In the genomic region with DNA sequence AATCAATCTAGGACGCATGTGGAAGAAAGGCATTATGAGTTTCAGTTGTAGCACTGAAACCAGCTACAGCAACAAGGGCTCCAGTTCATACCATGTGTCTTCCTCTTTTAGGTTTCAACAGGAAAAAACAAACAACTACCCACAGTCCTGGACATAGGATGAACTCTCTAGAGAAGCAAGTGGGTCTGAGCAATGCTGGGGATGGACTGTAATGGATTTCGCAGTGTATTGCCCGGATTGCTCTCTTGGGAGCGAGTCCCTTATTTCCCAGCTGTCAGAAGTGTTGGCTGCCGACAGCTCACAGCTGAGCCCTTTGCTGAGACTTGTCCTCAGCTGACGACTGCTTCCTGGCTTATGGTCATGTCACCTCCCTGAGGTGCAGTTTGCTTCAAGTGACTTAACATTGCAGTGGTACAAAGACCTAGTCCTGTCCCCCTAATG, we compare ENCODE assay signal across 1 cellular context.
TF ChIP-seq lines count a peak whose summit lies in the region.

No MANE protein-coding gene starts in this region.

TF ChIP-seq in GM12878, 131 proteins besides CTCF, POLR2A, EP300 and RAD21 (continued from another document and continues in another):
- TF ChIP-seq, protein P1, sequence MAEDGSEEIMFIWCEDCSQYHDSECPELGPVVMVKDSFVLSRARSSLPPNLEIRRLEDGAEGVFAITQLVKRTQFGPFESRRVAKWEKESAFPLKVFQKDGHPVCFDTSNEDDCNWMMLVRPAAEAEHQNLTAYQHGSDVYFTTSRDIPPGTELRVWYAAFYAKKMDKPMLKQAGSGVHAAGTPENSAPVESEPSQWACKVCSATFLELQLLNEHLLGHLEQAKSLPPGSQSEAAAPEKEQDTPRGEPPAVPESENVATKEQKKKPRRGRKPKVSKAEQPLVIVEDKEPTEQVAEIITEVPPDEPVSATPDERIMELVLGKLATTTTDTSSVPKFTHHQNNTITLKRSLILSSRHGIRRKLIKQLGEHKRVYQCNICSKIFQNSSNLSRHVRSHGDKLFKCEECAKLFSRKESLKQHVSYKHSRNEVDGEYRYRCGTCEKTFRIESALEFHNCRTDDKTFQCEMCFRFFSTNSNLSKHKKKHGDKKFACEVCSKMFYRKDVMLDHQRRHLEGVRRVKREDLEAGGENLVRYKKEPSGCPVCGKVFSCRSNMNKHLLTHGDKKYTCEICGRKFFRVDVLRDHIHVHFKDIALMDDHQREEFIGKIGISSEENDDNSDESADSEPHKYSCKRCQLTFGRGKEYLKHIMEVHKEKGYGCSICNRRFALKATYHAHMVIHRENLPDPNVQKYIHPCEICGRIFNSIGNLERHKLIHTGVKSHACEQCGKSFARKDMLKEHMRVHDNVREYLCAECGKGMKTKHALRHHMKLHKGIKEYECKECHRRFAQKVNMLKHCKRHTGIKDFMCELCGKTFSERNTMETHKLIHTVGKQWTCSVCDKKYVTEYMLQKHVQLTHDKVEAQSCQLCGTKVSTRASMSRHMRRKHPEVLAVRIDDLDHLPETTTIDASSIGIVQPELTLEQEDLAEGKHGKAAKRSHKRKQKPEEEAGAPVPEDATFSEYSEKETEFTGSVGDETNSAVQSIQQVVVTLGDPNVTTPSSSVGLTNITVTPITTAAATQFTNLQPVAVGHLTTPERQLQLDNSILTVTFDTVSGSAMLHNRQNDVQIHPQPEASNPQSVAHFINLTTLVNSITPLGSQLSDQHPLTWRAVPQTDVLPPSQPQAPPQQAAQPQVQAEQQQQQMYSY (CRISPR knock-in tag; IDR thresholded peaks at IDR 0.05): no peak
- TF ChIP-seq ZNF24 (IDR thresholded peaks at IDR 0.05): peak; percentile 57; the same call in 1 of the 2 replicates
- TF ChIP-seq NFYA (IDR thresholded peaks at IDR 0.05; ENCODE audit: borderline replicate concordance, low read depth, low read length): no peak
- TF ChIP-seq BHLHE40 (IDR thresholded peaks at IDR 0.05; ENCODE audit: borderline replicate concordance in 1 of 2, low read depth in 2 of 2, low read length in 1 of 2): 0 out of 4 replicates have a peak, but pooled peaks of 1 of the 2 experiments have one; percentile 9
- no peak for TF ChIP-seq HDAC6 (IDR thresholded peaks at IDR 0.05; ENCODE audit: unreplicated experiment)
- TF ChIP-seq MYB (IDR thresholded peaks at IDR 0.05; ENCODE audit: borderline replicate concordance, low read depth, low read length): no peak
- TF ChIP-seq ZNF622 (IDR thresholded peaks at IDR 0.05): no peak
- TF ChIP-seq CEBPB (IDR thresholded peaks at IDR 0.05; ENCODE audit: borderline replicate concordance in 1 of 2, low read depth in 2 of 2, low read length in 2 of 2): no peak
- TF ChIP-seq GATAD2B (conservative IDR thresholded peaks at IDR 0.05; ENCODE audit: low read depth): peak; percentile 48; the same call in 1 of the 2 replicates
- TF ChIP-seq ZNF274 (IDR thresholded peaks at IDR 0.05; ENCODE audit: insufficient read depth, insufficient read length): no peak
- TF ChIP-seq TARDBP (IDR thresholded peaks at IDR 0.05; ENCODE audit: borderline replicate concordance): no peak
- TF ChIP-seq SRF (IDR thresholded peaks at IDR 0.05; ENCODE audit: low read depth in 2 of 2, low read length in 2 of 2): no peak
- TF ChIP-seq MTA3 (IDR thresholded peaks at IDR 0.05; ENCODE audit: borderline replicate concordance, low read length): peak; percentile 66
- TF ChIP-seq SREBF2 (IDR thresholded peaks at IDR 0.05; ENCODE audit: low read length): no peak
- TF ChIP-seq, protein P2, sequence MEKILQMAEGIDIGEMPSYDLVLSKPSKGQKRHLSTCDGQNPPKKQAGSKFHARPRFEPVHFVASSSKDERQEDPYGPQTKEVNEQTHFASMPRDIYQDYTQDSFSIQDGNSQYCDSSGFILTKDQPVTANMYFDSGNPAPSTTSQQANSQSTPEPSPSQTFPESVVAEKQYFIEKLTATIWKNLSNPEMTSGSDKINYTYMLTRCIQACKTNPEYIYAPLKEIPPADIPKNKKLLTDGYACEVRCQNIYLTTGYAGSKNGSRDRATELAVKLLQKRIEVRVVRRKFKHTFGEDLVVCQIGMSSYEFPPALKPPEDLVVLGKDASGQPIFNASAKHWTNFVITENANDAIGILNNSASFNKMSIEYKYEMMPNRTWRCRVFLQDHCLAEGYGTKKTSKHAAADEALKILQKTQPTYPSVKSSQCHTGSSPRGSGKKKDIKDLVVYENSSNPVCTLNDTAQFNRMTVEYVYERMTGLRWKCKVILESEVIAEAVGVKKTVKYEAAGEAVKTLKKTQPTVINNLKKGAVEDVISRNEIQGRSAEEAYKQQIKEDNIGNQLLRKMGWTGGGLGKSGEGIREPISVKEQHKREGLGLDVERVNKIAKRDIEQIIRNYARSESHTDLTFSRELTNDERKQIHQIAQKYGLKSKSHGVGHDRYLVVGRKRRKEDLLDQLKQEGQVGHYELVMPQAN (conservative IDR thresholded peaks at IDR 0.05): 0 out of 2 replicates have a peak, but pooled peaks have one; percentile 59
- peak; percentile 53; the same call in 1 of the 2 replicates for TF ChIP-seq SIN3A (IDR thresholded peaks at IDR 0.05; ENCODE audit: low read depth, low read length)
- TF ChIP-seq, protein P3, sequence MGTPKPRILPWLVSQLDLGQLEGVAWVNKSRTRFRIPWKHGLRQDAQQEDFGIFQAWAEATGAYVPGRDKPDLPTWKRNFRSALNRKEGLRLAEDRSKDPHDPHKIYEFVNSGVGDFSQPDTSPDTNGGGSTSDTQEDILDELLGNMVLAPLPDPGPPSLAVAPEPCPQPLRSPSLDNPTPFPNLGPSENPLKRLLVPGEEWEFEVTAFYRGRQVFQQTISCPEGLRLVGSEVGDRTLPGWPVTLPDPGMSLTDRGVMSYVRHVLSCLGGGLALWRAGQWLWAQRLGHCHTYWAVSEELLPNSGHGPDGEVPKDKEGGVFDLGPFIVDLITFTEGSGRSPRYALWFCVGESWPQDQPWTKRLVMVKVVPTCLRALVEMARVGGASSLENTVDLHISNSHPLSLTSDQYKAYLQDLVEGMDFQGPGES (IDR thresholded peaks at IDR 0.05): no peak
- 0 out of 2 replicates have a peak, but pooled peaks have one; percentile 51 for TF ChIP-seq TCF12 (IDR thresholded peaks at IDR 0.05; ENCODE audit: low read depth, low read length)
- TF ChIP-seq EGR1 (IDR thresholded peaks at IDR 0.05; ENCODE audit: borderline replicate concordance in 1 of 2, low read depth in 2 of 2, low read length in 2 of 2): 0 out of 3 replicates have a peak, but pooled peaks of 1 of the 2 experiments have one; percentile 10
- TF ChIP-seq MEF2A (IDR thresholded peaks at IDR 0.05; ENCODE audit: insufficient read depth, low read depth, low read length): 0 out of 2 replicates have a peak, but pooled peaks have one; percentile 33
- TF ChIP-seq SPI1 (IDR thresholded peaks at IDR 0.05; ENCODE audit: borderline replicate concordance, insufficient read depth, low read depth, low read length): peak; percentile 90
- TF ChIP-seq SMARCA5 (IDR thresholded peaks at IDR 0.05): peak; percentile 58; the same call in 1 of the 2 replicates
- no peak for TF ChIP-seq KLF5 (IDR thresholded peaks at IDR 0.05; ENCODE audit: partially characterized antibody)
- peak; percentile 51; the same call in 1 of the 2 replicates for TF ChIP-seq POLR2AphosphoS5 (IDR thresholded peaks at IDR 0.05; ENCODE audit: low read length)
- peak; percentile 16; the same call in 1 of the 2 replicates for TF ChIP-seq PML (IDR thresholded peaks at IDR 0.05; ENCODE audit: low read length)
- TF ChIP-seq, protein P4, sequence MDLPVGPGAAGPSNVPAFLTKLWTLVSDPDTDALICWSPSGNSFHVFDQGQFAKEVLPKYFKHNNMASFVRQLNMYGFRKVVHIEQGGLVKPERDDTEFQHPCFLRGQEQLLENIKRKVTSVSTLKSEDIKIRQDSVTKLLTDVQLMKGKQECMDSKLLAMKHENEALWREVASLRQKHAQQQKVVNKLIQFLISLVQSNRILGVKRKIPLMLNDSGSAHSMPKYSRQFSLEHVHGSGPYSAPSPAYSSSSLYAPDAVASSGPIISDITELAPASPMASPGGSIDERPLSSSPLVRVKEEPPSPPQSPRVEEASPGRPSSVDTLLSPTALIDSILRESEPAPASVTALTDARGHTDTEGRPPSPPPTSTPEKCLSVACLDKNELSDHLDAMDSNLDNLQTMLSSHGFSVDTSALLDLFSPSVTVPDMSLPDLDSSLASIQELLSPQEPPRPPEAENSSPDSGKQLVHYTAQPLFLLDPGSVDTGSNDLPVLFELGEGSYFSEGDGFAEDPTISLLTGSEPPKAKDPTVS (IDR thresholded peaks at IDR 0.05; ENCODE audit: low read depth, low read length): no peak
- TF ChIP-seq SIX5 (IDR thresholded peaks at IDR 0.05; ENCODE audit: low read depth, low read length, severe bottlenecking): no peak
- 0 out of 2 replicates have a peak, but pooled peaks have one; percentile 30 for TF ChIP-seq IRF4 (IDR thresholded peaks at IDR 0.05; ENCODE audit: low read depth, low read length)
- TF ChIP-seq BRCA1 (IDR thresholded peaks at IDR 0.05; ENCODE audit: low read depth, low read length): no peak
- TF ChIP-seq DPF2 (IDR thresholded peaks at IDR 0.05): peak; percentile 78; the same call in 1 of the 2 replicates
- peak in 1 of 2 experiments; percentile 88; a peak in 2 of 4 replicates for TF ChIP-seq ETV6 (conservative IDR thresholded peaks at IDR 0.05 in 1 of 2, IDR thresholded peaks at IDR 0.05 in 1 of 2; ENCODE audit: borderline replicate concordance in 1 of 2, low read depth in 1 of 2)
- no peak for TF ChIP-seq CREB1 (IDR thresholded peaks at IDR 0.05; ENCODE audit: low read depth)
- TF ChIP-seq, protein P5, sequence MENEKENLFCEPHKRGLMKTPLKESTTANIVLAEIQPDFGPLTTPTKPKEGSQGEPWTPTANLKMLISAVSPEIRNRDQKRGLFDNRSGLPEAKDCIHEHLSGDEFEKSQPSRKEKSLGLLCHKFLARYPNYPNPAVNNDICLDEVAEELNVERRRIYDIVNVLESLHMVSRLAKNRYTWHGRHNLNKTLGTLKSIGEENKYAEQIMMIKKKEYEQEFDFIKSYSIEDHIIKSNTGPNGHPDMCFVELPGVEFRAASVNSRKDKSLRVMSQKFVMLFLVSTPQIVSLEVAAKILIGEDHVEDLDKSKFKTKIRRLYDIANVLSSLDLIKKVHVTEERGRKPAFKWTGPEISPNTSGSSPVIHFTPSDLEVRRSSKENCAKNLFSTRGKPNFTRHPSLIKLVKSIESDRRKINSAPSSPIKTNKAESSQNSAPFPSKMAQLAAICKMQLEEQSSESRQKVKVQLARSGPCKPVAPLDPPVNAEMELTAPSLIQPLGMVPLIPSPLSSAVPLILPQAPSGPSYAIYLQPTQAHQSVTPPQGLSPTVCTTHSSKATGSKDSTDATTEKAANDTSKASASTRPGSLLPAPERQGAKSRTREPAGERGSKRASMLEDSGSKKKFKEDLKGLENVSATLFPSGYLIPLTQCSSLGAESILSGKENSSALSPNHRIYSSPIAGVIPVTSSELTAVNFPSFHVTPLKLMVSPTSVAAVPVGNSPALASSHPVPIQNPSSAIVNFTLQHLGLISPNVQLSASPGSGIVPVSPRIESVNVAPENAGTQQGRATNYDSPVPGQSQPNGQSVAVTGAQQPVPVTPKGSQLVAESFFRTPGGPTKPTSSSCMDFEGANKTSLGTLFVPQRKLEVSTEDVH (IDR thresholded peaks at IDR 0.05; ENCODE audit: low read depth, partially characterized antibody): no peak
- no peak for TF ChIP-seq HCFC1 (IDR thresholded peaks at IDR 0.05; ENCODE audit: low read length)
- TF ChIP-seq, protein P6, sequence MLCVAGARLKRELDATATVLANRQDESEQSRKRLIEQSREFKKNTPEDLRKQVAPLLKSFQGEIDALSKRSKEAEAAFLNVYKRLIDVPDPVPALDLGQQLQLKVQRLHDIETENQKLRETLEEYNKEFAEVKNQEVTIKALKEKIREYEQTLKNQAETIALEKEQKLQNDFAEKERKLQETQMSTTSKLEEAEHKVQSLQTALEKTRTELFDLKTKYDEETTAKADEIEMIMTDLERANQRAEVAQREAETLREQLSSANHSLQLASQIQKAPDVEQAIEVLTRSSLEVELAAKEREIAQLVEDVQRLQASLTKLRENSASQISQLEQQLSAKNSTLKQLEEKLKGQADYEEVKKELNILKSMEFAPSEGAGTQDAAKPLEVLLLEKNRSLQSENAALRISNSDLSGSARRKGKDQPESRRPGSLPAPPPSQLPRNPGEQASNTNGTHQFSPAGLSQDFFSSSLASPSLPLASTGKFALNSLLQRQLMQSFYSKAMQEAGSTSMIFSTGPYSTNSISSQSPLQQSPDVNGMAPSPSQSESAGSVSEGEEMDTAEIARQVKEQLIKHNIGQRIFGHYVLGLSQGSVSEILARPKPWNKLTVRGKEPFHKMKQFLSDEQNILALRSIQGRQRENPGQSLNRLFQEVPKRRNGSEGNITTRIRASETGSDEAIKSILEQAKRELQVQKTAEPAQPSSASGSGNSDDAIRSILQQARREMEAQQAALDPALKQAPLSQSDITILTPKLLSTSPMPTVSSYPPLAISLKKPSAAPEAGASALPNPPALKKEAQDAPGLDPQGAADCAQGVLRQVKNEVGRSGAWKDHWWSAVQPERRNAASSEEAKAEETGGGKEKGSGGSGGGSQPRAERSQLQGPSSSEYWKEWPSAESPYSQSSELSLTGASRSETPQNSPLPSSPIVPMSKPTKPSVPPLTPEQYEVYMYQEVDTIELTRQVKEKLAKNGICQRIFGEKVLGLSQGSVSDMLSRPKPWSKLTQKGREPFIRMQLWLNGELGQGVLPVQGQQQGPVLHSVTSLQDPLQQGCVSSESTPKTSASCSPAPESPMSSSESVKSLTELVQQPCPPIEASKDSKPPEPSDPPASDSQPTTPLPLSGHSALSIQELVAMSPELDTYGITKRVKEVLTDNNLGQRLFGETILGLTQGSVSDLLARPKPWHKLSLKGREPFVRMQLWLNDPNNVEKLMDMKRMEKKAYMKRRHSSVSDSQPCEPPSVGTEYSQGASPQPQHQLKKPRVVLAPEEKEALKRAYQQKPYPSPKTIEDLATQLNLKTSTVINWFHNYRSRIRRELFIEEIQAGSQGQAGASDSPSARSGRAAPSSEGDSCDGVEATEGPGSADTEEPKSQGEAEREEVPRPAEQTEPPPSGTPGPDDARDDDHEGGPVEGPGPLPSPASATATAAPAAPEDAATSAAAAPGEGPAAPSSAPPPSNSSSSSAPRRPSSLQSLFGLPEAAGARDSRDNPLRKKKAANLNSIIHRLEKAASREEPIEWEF (IDR thresholded peaks at IDR 0.05; ENCODE audit: insufficient replicate concordance, low read depth, low read length): no peak
- TF ChIP-seq ZBED1 (IDR thresholded peaks at IDR 0.05; ENCODE audit: borderline replicate concordance): no peak
- TF ChIP-seq, protein P7, sequence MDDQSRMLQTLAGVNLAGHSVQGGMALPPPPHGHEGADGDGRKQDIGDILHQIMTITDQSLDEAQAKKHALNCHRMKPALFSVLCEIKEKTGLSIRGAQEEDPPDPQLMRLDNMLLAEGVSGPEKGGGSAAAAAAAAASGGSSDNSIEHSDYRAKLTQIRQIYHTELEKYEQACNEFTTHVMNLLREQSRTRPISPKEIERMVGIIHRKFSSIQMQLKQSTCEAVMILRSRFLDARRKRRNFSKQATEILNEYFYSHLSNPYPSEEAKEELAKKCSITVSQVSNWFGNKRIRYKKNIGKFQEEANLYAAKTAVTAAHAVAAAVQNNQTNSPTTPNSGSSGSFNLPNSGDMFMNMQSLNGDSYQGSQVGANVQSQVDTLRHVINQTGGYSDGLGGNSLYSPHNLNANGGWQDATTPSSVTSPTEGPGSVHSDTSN (IDR thresholded peaks at IDR 0.05; ENCODE audit: insufficient replicate concordance, low read depth, low read length): peak; percentile 26
- TF ChIP-seq ESRRA (IDR thresholded peaks at IDR 0.05; ENCODE audit: low read length): no peak
- no peak for TF ChIP-seq ZNF217 (IDR thresholded peaks at IDR 0.05)
- 0 out of 2 replicates have a peak, but pooled peaks have one; percentile 8 for TF ChIP-seq CREM (IDR thresholded peaks at IDR 0.05; ENCODE audit: low read depth)
- peak; percentile 42; the same call in 1 of the 2 replicates for TF ChIP-seq BCL11A (IDR thresholded peaks at IDR 0.05; ENCODE audit: low read depth, low read length)
